In genomic region chr5:19044931-19045695, GRCh38 we compare ENCODE assay signal across 1 cellular context.
TF ChIP-seq lines count a peak whose summit lies in the region.

No MANE protein-coding gene starts in this region.

TF ChIP-seq in GM23338, 12 proteins besides CTCF, POLR2A, EP300 and RAD21 (continued from another document):
- no peak for TF ChIP-seq ZNF462 (CRISPR knock-in tag; IDR thresholded peaks at IDR 0.05)
- TF ChIP-seq POLR2AphosphoS5 (IDR thresholded peaks at IDR 0.05; ENCODE audit: low read depth): no peak
- TF ChIP-seq REST (IDR thresholded peaks at IDR 0.05; ENCODE audit: unreplicated experiment): no peak
- no peak for TF ChIP-seq EZH2phosphoT487 (IDR thresholded peaks at IDR 0.05; ENCODE audit: unreplicated experiment)
- TF ChIP-seq NANOG (IDR thresholded peaks at IDR 0.05; ENCODE audit: borderline replicate concordance): no peak
- no peak for TF ChIP-seq EZH2 (IDR thresholded peaks at IDR 0.05; ENCODE audit: low read depth, unreplicated experiment)
- no peak for TF ChIP-seq ZNF114 (CRISPR knock-in tag; IDR thresholded peaks at IDR 0.05)
- no peak for TF ChIP-seq ZNF331 (CRISPR knock-in tag; IDR thresholded peaks at IDR 0.05; ENCODE audit: low read depth)
